ENCODE assay signal across 1 cellular context in the genomic region with DNA sequence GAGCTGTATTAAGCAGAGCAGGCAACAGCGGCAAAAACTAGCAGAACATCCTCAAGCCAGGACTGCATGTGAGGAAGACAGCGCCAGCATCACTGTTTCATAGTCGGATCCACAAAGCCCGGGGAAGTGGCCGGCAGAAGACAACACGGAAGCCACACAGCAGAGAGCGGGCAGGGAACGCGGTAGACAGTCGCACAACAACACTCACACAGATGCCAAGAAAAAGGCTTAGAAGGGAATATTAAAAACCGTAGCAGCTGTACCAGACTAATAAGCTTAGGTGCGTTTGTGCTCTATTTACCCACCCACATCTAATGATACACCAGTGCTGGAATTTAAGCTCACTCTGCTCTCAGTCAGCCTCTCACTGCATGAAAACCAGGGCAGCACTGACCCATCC.
TF ChIP-seq lines count a peak whose summit lies in the region.

No MANE protein-coding gene starts in this region.

TF ChIP-seq in GM23338, 12 proteins besides CTCF, POLR2A, EP300 and RAD21 (continued from another document):
- no peak for TF ChIP-seq ZNF462 (CRISPR knock-in tag; IDR thresholded peaks at IDR 0.05)
- TF ChIP-seq, protein P1, sequence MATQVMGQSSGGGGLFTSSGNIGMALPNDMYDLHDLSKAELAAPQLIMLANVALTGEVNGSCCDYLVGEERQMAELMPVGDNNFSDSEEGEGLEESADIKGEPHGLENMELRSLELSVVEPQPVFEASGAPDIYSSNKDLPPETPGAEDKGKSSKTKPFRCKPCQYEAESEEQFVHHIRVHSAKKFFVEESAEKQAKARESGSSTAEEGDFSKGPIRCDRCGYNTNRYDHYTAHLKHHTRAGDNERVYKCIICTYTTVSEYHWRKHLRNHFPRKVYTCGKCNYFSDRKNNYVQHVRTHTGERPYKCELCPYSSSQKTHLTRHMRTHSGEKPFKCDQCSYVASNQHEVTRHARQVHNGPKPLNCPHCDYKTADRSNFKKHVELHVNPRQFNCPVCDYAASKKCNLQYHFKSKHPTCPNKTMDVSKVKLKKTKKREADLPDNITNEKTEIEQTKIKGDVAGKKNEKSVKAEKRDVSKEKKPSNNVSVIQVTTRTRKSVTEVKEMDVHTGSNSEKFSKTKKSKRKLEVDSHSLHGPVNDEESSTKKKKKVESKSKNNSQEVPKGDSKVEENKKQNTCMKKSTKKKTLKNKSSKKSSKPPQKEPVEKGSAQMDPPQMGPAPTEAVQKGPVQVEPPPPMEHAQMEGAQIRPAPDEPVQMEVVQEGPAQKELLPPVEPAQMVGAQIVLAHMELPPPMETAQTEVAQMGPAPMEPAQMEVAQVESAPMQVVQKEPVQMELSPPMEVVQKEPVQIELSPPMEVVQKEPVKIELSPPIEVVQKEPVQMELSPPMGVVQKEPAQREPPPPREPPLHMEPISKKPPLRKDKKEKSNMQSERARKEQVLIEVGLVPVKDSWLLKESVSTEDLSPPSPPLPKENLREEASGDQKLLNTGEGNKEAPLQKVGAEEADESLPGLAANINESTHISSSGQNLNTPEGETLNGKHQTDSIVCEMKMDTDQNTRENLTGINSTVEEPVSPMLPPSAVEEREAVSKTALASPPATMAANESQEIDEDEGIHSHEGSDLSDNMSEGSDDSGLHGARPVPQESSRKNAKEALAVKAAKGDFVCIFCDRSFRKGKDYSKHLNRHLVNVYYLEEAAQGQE (IDR thresholded peaks at IDR 0.05; ENCODE audit: unreplicated experiment) = no peak
- TF ChIP-seq STAT1 (IDR thresholded peaks at IDR 0.05; ENCODE audit: unreplicated experiment) = no peak
- TF ChIP-seq POLR2AphosphoS5 (IDR thresholded peaks at IDR 0.05; ENCODE audit: low read depth) = no peak
